Comparison of ENCODE assay signal across 1 cellular context in the genomic region with DNA sequence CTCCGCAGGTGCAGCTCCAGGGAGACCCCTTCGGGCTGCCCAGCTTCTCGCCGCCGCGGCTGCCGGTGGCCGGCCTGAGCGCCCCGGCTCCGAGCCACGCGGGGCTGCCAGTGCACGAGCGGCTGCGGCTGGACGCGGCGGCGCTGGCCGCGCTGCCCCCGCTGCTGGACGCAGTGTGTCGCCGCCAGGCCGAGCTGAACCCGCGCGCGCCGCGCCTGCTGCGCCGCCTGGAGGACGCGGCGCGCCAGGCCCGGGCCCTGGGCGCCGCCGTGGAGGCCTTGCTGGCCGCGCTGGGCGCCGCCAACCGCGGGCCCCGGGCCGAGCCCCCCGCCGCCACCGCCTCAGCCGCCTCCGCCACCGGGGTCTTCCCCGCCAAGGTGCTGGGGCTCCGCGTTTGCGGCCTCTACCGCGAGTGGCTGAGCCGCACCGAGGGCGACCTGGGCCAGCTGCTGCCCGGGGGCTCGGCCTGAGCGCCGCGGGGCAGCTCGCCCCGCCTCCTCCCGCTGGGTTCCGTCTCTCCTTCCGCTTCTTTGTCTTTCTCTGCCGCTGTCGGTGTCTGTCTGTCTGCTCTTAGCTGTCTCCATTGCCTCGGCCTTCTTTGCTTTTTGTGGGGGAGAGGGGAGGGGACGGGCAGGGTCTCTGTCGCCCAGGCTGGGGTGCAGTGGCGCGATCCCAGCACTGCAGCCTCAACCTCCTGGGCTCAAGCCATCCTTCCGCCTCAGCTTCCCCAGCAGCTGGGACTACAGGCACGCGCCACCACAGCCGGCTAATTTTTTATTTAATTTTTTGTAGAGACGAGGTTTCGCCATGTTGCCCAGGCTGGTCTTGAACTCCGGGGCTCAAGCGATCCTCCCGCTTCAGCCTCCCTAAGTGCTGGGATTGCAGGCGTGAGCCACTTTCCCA.
TF ChIP-seq lines count a peak whose summit lies in the region.

No MANE protein-coding gene starts in this region.

TF ChIP-seq in K562, 482 proteins besides CTCF, POLR2A, EP300 and RAD21 (continued from another document and continues in another):
- TF ChIP-seq, protein P1, sequence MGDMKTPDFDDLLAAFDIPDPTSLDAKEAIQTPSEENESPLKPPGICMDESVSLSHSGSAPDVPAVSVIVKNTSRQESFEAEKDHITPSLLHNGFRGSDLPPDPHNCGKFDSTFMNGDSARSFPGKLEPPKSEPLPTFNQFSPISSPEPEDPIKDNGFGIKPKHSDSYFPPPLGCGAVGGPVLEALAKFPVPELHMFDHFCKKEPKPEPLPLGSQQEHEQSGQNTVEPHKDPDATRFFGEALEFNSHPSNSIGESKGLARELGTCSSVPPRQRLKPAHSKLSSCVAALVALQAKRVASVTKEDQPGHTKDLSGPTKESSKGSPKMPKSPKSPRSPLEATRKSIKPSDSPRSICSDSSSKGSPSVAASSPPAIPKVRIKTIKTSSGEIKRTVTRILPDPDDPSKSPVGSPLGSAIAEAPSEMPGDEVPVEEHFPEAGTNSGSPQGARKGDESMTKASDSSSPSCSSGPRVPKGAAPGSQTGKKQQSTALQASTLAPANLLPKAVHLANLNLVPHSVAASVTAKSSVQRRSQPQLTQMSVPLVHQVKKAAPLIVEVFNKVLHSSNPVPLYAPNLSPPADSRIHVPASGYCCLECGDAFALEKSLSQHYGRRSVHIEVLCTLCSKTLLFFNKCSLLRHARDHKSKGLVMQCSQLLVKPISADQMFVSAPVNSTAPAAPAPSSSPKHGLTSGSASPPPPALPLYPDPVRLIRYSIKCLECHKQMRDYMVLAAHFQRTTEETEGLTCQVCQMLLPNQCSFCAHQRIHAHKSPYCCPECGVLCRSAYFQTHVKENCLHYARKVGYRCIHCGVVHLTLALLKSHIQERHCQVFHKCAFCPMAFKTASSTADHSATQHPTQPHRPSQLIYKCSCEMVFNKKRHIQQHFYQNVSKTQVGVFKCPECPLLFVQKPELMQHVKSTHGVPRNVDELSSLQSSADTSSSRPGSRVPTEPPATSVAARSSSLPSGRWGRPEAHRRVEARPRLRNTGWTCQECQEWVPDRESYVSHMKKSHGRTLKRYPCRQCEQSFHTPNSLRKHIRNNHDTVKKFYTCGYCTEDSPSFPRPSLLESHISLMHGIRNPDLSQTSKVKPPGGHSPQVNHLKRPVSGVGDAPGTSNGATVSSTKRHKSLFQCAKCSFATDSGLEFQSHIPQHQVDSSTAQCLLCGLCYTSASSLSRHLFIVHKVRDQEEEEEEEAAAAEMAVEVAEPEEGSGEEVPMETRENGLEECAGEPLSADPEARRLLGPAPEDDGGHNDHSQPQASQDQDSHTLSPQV (IDR thresholded peaks at IDR 0.05), result peak; percentile 70
- TF ChIP-seq TAF15 (IDR thresholded peaks at IDR 0.05; ENCODE audit: low read depth, low read length) (no peak), TAF1 (IDR thresholded peaks at IDR 0.05; ENCODE audit: control insufficient read depth, extremely low read depth, insufficient read depth, low read length, severe bottlenecking) (peak; percentile 54), ZFX (CRISPR knock-in tag; IDR thresholded peaks at IDR 0.05) (peak; percentile 85), PHF8 (IDR thresholded peaks at IDR 0.05; ENCODE audit: borderline replicate concordance, low read length) (peak; percentile 88; the same call in 1 of the 2 replicates), POLR2G (IDR thresholded peaks at IDR 0.05; ENCODE audit: low read depth, low read length) (peak; percentile 89), KDM5B (IDR thresholded peaks at IDR 0.05; ENCODE audit: insufficient replicate concordance, low read depth, low read length) (peak; percentile 40), RAD51 (IDR thresholded peaks at IDR 0.05; ENCODE audit: borderline replicate concordance, low read depth) (no peak), ZNF444 (CRISPR knock-in tag; IDR thresholded peaks at IDR 0.05) (no peak), ZNF41 (CRISPR knock-in tag; conservative IDR thresholded peaks at IDR 0.05) (no peak), GABPB2 (CRISPR knock-in tag; conservative IDR thresholded peaks at IDR 0.05) (no peak), POLR2B (IDR thresholded peaks at IDR 0.05; ENCODE audit: low read depth, partially characterized antibody) (peak; percentile 17), SMAD4 (CRISPR knock-in tag; conservative IDR thresholded peaks at IDR 0.05) (peak; percentile 92), HDGF (IDR thresholded peaks at IDR 0.05) (0 out of 2 replicates have a peak, but pooled peaks have one; percentile 69), CTBP1 (IDR thresholded peaks at IDR 0.05; ENCODE audit: borderline replicate concordance) (peak; percentile 58; the same call in 1 of the 2 replicates), MYBL2 (IDR thresholded peaks at IDR 0.05; ENCODE audit: low read depth) (no peak), MYBL2 (CRISPR knock-in tag; IDR thresholded peaks at IDR 0.05; ENCODE audit: borderline replicate concordance) (0 out of 2 replicates have a peak, but pooled peaks have one; percentile 27), ZNF589 (CRISPR knock-in tag; IDR thresholded peaks at IDR 0.05; ENCODE audit: low read depth) (peak; percentile 43; the same call in 1 of the 2 replicates), CREM (IDR thresholded peaks at IDR 0.05; ENCODE audit: low read depth) (0 out of 2 replicates have a peak, but pooled peaks have one; percentile 5), ILK (tag; IDR thresholded peaks at IDR 0.05; ENCODE audit: borderline replicate concordance, low read depth) (no peak), MEF2A (IDR thresholded peaks at IDR 0.05; ENCODE audit: control insufficient read depth, low read depth, low read length) (0 out of 2 replicates have a peak, but pooled peaks have one; percentile 4), RBFOX2 (IDR thresholded peaks at IDR 0.05; ENCODE audit: low read depth, low read length) (peak; percentile 81), ELF1 (tag; IDR thresholded peaks at IDR 0.05) (peak; percentile 49)
- TF ChIP-seq, protein P2, sequence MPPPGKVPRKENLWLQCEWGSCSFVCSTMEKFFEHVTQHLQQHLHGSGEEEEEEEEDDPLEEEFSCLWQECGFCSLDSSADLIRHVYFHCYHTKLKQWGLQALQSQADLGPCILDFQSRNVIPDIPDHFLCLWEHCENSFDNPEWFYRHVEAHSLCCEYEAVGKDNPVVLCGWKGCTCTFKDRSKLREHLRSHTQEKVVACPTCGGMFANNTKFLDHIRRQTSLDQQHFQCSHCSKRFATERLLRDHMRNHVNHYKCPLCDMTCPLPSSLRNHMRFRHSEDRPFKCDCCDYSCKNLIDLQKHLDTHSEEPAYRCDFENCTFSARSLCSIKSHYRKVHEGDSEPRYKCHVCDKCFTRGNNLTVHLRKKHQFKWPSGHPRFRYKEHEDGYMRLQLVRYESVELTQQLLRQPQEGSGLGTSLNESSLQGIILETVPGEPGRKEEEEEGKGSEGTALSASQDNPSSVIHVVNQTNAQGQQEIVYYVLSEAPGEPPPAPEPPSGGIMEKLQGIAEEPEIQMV (tag; conservative IDR thresholded peaks at IDR 0.05; ENCODE audit: low read depth), result no peak
- TF ChIP-seq, protein P3, sequence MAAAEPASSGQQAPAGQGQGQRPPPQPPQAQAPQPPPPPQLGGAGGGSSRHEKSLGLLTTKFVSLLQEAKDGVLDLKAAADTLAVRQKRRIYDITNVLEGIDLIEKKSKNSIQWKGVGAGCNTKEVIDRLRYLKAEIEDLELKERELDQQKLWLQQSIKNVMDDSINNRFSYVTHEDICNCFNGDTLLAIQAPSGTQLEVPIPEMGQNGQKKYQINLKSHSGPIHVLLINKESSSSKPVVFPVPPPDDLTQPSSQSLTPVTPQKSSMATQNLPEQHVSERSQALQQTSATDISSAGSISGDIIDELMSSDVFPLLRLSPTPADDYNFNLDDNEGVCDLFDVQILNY (CRISPR knock-in tag; IDR thresholded peaks at IDR 0.05), result no peak
- TF ChIP-seq, protein P4, sequence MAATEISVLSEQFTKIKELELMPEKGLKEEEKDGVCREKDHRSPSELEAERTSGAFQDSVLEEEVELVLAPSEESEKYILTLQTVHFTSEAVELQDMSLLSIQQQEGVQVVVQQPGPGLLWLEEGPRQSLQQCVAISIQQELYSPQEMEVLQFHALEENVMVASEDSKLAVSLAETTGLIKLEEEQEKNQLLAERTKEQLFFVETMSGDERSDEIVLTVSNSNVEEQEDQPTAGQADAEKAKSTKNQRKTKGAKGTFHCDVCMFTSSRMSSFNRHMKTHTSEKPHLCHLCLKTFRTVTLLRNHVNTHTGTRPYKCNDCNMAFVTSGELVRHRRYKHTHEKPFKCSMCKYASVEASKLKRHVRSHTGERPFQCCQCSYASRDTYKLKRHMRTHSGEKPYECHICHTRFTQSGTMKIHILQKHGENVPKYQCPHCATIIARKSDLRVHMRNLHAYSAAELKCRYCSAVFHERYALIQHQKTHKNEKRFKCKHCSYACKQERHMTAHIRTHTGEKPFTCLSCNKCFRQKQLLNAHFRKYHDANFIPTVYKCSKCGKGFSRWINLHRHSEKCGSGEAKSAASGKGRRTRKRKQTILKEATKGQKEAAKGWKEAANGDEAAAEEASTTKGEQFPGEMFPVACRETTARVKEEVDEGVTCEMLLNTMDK (IDR thresholded peaks at IDR 0.05; ENCODE audit: borderline replicate concordance, insufficient read depth, low read depth, low read length, poor library complexity, severe bottlenecking), result peak; percentile 93
- TF ChIP-seq, protein P5, sequence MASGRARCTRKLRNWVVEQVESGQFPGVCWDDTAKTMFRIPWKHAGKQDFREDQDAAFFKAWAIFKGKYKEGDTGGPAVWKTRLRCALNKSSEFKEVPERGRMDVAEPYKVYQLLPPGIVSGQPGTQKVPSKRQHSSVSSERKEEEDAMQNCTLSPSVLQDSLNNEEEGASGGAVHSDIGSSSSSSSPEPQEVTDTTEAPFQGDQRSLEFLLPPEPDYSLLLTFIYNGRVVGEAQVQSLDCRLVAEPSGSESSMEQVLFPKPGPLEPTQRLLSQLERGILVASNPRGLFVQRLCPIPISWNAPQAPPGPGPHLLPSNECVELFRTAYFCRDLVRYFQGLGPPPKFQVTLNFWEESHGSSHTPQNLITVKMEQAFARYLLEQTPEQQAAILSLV (tag; IDR thresholded peaks at IDR 0.05), result no peak
- TF ChIP-seq, protein P6, sequence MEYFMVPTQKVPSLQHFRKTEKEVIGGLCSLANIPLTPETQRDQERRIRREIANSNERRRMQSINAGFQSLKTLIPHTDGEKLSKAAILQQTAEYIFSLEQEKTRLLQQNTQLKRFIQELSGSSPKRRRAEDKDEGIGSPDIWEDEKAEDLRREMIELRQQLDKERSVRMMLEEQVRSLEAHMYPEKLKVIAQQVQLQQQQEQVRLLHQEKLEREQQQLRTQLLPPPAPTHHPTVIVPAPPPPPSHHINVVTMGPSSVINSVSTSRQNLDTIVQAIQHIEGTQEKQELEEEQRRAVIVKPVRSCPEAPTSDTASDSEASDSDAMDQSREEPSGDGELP (CRISPR knock-in tag; IDR thresholded peaks at IDR 0.05; ENCODE audit: borderline replicate concordance), result peak; percentile 66; the same call in 1 of the 2 replicates
- TF ChIP-seq, protein P7, sequence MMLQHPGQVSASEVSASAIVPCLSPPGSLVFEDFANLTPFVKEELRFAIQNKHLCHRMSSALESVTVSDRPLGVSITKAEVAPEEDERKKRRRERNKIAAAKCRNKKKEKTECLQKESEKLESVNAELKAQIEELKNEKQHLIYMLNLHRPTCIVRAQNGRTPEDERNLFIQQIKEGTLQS (IDR thresholded peaks at IDR 0.05), result no peak
- TF ChIP-seq, protein P7 (CRISPR knock-in tag; conservative IDR thresholded peaks at IDR 0.05), result no peak
- TF ChIP-seq, protein P8, sequence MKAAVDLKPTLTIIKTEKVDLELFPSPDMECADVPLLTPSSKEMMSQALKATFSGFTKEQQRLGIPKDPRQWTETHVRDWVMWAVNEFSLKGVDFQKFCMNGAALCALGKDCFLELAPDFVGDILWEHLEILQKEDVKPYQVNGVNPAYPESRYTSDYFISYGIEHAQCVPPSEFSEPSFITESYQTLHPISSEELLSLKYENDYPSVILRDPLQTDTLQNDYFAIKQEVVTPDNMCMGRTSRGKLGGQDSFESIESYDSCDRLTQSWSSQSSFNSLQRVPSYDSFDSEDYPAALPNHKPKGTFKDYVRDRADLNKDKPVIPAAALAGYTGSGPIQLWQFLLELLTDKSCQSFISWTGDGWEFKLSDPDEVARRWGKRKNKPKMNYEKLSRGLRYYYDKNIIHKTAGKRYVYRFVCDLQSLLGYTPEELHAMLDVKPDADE (conservative IDR thresholded peaks at IDR 0.05; ENCODE audit: control insufficient read depth, low read depth, low read length), result peak; percentile 69; the same call in 1 of the 2 replicates
- TF ChIP-seq, protein P9, sequence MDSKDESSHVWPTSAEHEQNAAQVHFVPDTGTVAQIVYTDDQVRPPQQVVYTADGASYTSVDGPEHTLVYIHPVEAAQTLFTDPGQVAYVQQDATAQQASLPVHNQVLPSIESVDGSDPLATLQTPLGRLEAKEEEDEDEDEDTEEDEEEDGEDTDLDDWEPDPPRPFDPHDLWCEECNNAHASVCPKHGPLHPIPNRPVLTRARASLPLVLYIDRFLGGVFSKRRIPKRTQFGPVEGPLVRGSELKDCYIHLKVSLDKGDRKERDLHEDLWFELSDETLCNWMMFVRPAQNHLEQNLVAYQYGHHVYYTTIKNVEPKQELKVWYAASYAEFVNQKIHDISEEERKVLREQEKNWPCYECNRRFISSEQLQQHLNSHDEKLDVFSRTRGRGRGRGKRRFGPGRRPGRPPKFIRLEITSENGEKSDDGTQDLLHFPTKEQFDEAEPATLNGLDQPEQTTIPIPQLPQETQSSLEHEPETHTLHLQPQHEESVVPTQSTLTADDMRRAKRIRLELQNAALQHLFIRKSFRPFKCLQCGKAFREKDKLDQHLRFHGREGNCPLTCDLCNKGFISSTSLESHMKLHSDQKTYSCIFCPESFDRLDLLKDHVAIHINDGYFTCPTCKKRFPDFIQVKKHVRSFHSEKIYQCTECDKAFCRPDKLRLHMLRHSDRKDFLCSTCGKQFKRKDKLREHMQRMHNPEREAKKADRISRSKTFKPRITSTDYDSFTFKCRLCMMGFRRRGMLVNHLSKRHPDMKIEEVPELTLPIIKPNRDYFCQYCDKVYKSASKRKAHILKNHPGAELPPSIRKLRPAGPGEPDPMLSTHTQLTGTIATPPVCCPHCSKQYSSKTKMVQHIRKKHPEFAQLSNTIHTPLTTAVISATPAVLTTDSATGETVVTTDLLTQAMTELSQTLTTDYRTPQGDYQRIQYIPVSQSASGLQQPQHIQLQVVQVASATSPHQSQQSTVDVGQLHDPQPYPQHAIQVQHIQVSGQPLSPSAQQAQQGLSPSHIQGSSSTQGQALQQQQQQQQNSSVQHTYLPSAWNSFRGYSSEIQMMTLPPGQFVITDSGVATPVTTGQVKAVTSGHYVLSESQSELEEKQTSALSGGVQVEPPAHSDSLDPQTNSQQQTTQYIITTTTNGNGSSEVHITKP (IDR thresholded peaks at IDR 0.05; ENCODE audit: partially characterized antibody), result no peak
